22 cellular contexts compared by ENCODE assay signal in genomic region chr4:17559709-17560048, GRCh38. TPM values are rescaled to one million over a fixed set of nuclear protein-coding genes. Genes with fewer than 3 reads are reported as not detected.
"Had no signal": no experiment of that assay in that cellular context is flagged by ENCODE, and none has a peak within 500 bp of the region (broad histone marks: within the 10 kb centered on the region; RNA-seq: fewer than 3 reads in every experiment).

No MANE protein-coding gene starts in this region.

- DNase-seq: Karpas-422, KG1, MG63, NCI-H1092, NCI-H1105 treated with DMSO at 0.1 percent for 48 hours, NCI-H1417 treated with DMSO at 0.1 percent for 48 hours, NCI-H146, NCI-H1694 treated with DMSO at 0.1 percent for 48 hours, NCI-H1930, NCI-H2081, NCI-H2107, NCI-H2227 treated with DMSO at 0.1 percent for 48 hours, NCI-H524, NCI-H69, NCI-H774, RPMI8226, SHP77, SK-N-SH, SW 1271 had no signal

- H3K27me3 ChIP-seq: MG63 had no signal

- H3K27ac ChIP-seq: HL-60 had no signal

- H3K36me3 ChIP-seq: MG63 had no signal

- H3K9me3 ChIP-seq: MG63, SK-N-SH had no signal

- H3K9me2 ChIP-seq: SK-N-SH had no signal

- H3K4me3 ChIP-seq: MG63 had no signal

- H3K4me2 ChIP-seq: SK-N-SH had no signal

RNA-seq across cellular contexts. Expression of gene CLRN2, which starts 44.7 kb away (rescaled TPM):
- total RNA-seq: NCI-H460, SK-MEL-5 had no signal
- polyA plus RNA-seq: SK-N-SH had no signal
